In genomic region chr5:112923148-112923917, GRCh38 we compare ENCODE assay signal across 8 cellular contexts. TPM values are rescaled to one million over a fixed set of nuclear protein-coding genes. Genes with fewer than 3 reads are reported as not detected.
DNase-seq lines count a peak whose midpoint lies in the region; ATAC-seq, FAIRE-seq and TF ChIP-seq lines count a peak whose summit lies in the region.

No MANE protein-coding gene starts in this region.

- peak; percentile 40 for ATAC-seq in GM18868 (IDR thresholded peaks at IDR 0.05; ENCODE audit: unreplicated experiment)
- peak; percentile 27 for ATAC-seq in HG02588 (IDR thresholded peaks at IDR 0.05; ENCODE audit: unreplicated experiment)
- ATAC-seq in stimulated activated memory B cell treated with anti-CD40 and anti-IgM and Interleukin-4, amounts not matched to agents 10 μg/mL and 1 μg/mL and 100 μg/mL, for 72 hours: peak; percentile 56
- no peak for ATAC-seq in left lung

- H3K9me3 Mint-ChIP-seq in stimulated activated memory B cell treated with anti-CD40 and anti-IgM and Interleukin-4, amounts not matched to agents 10 μg/mL and 1 μg/mL and 100 μg/mL, for 72 hours: no peaks in the 10 kb centered on the region

- no peak for TF ChIP-seq CTCF in left lung (IDR thresholded peaks at IDR 0.05)

- H3K4me1 ChIP-seq in left lung: peaks cover 5 to 56% of the 10 kb centered on the region in 2 donors

- no peaks in the 10 kb centered on the region for H3K27me3 ChIP-seq in left lung

- DNase-seq in NOMO-1 treated with DMSO at 0.1 percent for 48 hours (lab: John Stamatoyannopoulos, UW; ENCODE audit: unreplicated experiment) (peak; percentile 90), urothelium cell line (ENCODE audit: low spot score) (no peak), kidney glomerular epithelial cell (lab: John Stamatoyannopoulos, UW) (no peak), left lung (no peak)

- intact Hi-C loops in left lung (cut with DNase I): no loop called here

- H3K27me3 Mint-ChIP-seq in stimulated activated memory B cell treated with anti-CD40 and anti-IgM and Interleukin-4, amounts not matched to agents 10 μg/mL and 1 μg/mL and 100 μg/mL, for 72 hours: no peaks in the 10 kb centered on the region

- peaks cover 7% of the 10 kb centered on the region for H3K36me3 Mint-ChIP-seq in stimulated activated memory B cell treated with anti-CD40 and anti-IgM and Interleukin-4, amounts not matched to agents 10 μg/mL and 1 μg/mL and 100 μg/mL, for 72 hours

- H3K9me3 ChIP-seq in left lung: no peaks in the 10 kb centered on the region

- peak overlapping the region; percentile 30 for H3K27ac ChIP-seq in cingulate gyrus (ENCODE audit: low read depth, low read length)
- peak overlapping the region in 1 of 2 donors; percentile 99 for H3K27ac ChIP-seq in left lung

- peaks cover 59% of the 10 kb centered on the region for H3K4me1 Mint-ChIP-seq in stimulated activated memory B cell treated with anti-CD40 and anti-IgM and Interleukin-4, amounts not matched to agents 10 μg/mL and 1 μg/mL and 100 μg/mL, for 72 hours

- peak overlapping the region; percentile 75 for H3K27ac Mint-ChIP-seq in stimulated activated memory B cell treated with anti-CD40 and anti-IgM and Interleukin-4, amounts not matched to agents 10 μg/mL and 1 μg/mL and 100 μg/mL, for 72 hours

- H3K4me3 Mint-ChIP-seq in stimulated activated memory B cell treated with anti-CD40 and anti-IgM and Interleukin-4, amounts not matched to agents 10 μg/mL and 1 μg/mL and 100 μg/mL, for 72 hours: peak overlapping the region; percentile 94

- H3K4me3 ChIP-seq in left lung: peak overlapping the region in 1 of 2 donors; percentile 93

- FAIRE-seq in urothelium cell line (lab: Jason Lieb, UNC): no peak

- H3K36me3 ChIP-seq in left lung: peaks cover 0 to 9% of the 10 kb centered on the region in 2 donors

RNA-seq across cellular contexts. Expression of gene REEP5, which starts 1.3 kb away (rescaled TPM):
- 100 to 1,000 TPM; 103 to 121 TPM for total RNA-seq in left lung

RNA-seq across cellular contexts. Expression of gene DCP2, which starts 53.3 kb away (rescaled TPM):
- total RNA-seq in left lung: 10 to 100 TPM; 55.8 to 72.4 TPM
